In genomic region chr19:12721656-12722565, GRCh38 we compare ENCODE assay signal across 8 cellular contexts. TPM values are rescaled to one million over a fixed set of nuclear protein-coding genes. Genes with fewer than 3 reads are reported as not detected.
DNase-seq lines count a peak whose midpoint lies in the region; ATAC-seq and TF ChIP-seq lines count a peak whose summit lies in the region.

No MANE protein-coding gene starts in this region.

- peak overlapping the region; percentile 80 to 94 (median 90) for H3K27ac ChIP-seq in spleen

- peaks cover 0 to 29% (median 18%) of the 10 kb centered on the region in 6 donors for H3K36me3 ChIP-seq in spleen

- H3K9me3 ChIP-seq in spleen, result no peaks in the 10 kb centered on the region

- intact Hi-C loops in spleen (cut with DNase I; ENCODE audit: low total_unique reads), result no loop called here

- DNase-seq in DMS79 (lab: John Stamatoyannopoulos, UW), result peak; percentile 64
- peak; percentile 18 for DNase-seq in KG1 (lab: John Stamatoyannopoulos, UW)
- peak; percentile 54 for DNase-seq in UCSD-AML1 (lab: John Stamatoyannopoulos, UW; ENCODE audit: unreplicated experiment)
- peak; percentile 3 for DNase-seq in central memory CD4-positive, alpha-beta T cell
- peak; percentile 86 for DNase-seq in islet precursor cell
- DNase-seq in spleen, result peak; percentile 90
- no peak for DNase-seq in SKM-1 treated with dmso at 0.1 percent for 144 hours (lab: John Stamatoyannopoulos, UW; ENCODE audit: unreplicated experiment)

- peaks cover 22 to 67% (median 47%) of the 10 kb centered on the region in 6 donors for H3K4me1 ChIP-seq in spleen

- ATAC-seq in GM21528 (IDR thresholded peaks at IDR 0.05; ENCODE audit: low FRiP score, unreplicated experiment), result peak; percentile 24

- H3K4me3 ChIP-seq in spleen, result peak overlapping the region; percentile 48 to 91 (median 70)

- TF ChIP-seq CTCF in spleen (IDR thresholded peaks at IDR 0.05 in 8 of 11, conservative IDR thresholded peaks at IDR 0.05 in 3 of 11), result no peak

- H3K27me3 ChIP-seq in spleen (replicated peaks in 1 of 7), result no peaks in the 10 kb centered on the region

- TF ChIP-seq POLR2A in spleen (IDR thresholded peaks at IDR 0.05), result no peak

- WGBS in spleen, 5 donors, result 1 to 3% (median 1%) methylated on average over 26 to 65 of the region's 65 CpGs

RNA-seq across cellular contexts. Expression of gene TNPO2, which starts 1.8 kb away (rescaled TPM):
- 10 to 100 TPM; 47.5 to 83.6 (median 61.5) TPM for total RNA-seq in spleen
- polyA plus RNA-seq in spleen, result 10 to 100 TPM; 15.8 to 30.4 (median 22.9) TPM

RNA-seq across cellular contexts. Expression of gene TRIR, which starts 12.6 kb away (rescaled TPM):
- total RNA-seq in spleen, result 100 to 1,000 TPM; 127 to 225 (median 150) TPM
- polyA plus RNA-seq in spleen, result 100 to 1,000 TPM; 346 to 403 (median 386) TPM

RNA-seq across cellular contexts. Expression of gene GET3, which starts 15.4 kb away (rescaled TPM):
- total RNA-seq in spleen, result 10 to 100 TPM; 32.7 to 50.7 (median 38.4) TPM
- polyA plus RNA-seq in spleen, result 10 to 100 TPM; 35.4 to 68.0 (median 52.8) TPM

RNA-seq across cellular contexts. Expression of gene FBXW9, which starts 25.5 kb away (rescaled TPM):
- total RNA-seq in spleen, result 1 to 10 TPM; 1.7 to 5.3 (median 3.8) TPM
- 1 to 10 TPM; 4.8 to 7.4 (median 5.2) TPM for polyA plus RNA-seq in spleen

RNA-seq across cellular contexts. Expression of gene BEST2, which starts 29.7 kb away (rescaled TPM):
- not detected for total RNA-seq in spleen
- polyA plus RNA-seq in spleen, result not detected
